1 cellular context compared by ENCODE assay signal in genomic region chr12:56359851-56360767, GRCh38.
TF ChIP-seq lines count a peak whose summit lies in the region.

Gene STAT2 (minus strand): TSS chr12:56360107. CDS start chr12:56356571, 3,536 bp downstream.

TF ChIP-seq in K562, 482 proteins besides CTCF, POLR2A, EP300 and RAD21 (continued from another document and continues in another):
- TF ChIP-seq ATF3 (IDR thresholded peaks at IDR 0.05) (no peak), ATF3 (CRISPR knock-in tag; conservative IDR thresholded peaks at IDR 0.05) (0 out of 2 replicates have a peak, but pooled peaks have one; percentile 13), MAZ (CRISPR knock-in tag; conservative IDR thresholded peaks at IDR 0.05 in 1 of 2, IDR thresholded peaks at IDR 0.05 in 1 of 2) (peak; percentile 80; a peak in 3 of 4 replicates), TSHZ1 (CRISPR knock-in tag; IDR thresholded peaks at IDR 0.05) (no peak), E2F8 (IDR thresholded peaks at IDR 0.05; ENCODE audit: low read depth, partially characterized antibody) (peak; percentile 76), HNRNPLL (IDR thresholded peaks at IDR 0.05; ENCODE audit: low read depth, low read length, poor library complexity, severe bottlenecking) (peak; percentile 80), CSDE1 (IDR thresholded peaks at IDR 0.05) (no peak), KAT8 (IDR thresholded peaks at IDR 0.05; ENCODE audit: low read depth) (no peak), MTA2 (IDR thresholded peaks at IDR 0.05; ENCODE audit: low read depth) (no peak), SMARCB1 (IDR thresholded peaks at IDR 0.05; ENCODE audit: insufficient read length, low read depth) (no peak), SMAD1 (IDR thresholded peaks at IDR 0.05; ENCODE audit: low read depth, low read length, partially characterized antibody) (peak; percentile 51), ZNF639 (CRISPR knock-in tag; conservative IDR thresholded peaks at IDR 0.05 in 1 of 2, IDR thresholded peaks at IDR 0.05 in 1 of 2) (peak in 1 of 2 experiments; percentile 25; a peak in 1 of 4 replicates), MAFG (tag; conservative IDR thresholded peaks at IDR 0.05) (no peak), ZNF551 (CRISPR knock-in tag; IDR thresholded peaks at IDR 0.05) (no peak), JUN (IDR thresholded peaks at IDR 0.05; ENCODE audit: borderline replicate concordance, low read depth, low read length) (no peak), JUN (CRISPR knock-in tag; IDR thresholded peaks at IDR 0.05; ENCODE audit: borderline replicate concordance) (no peak), TFAP4 (CRISPR knock-in tag; IDR thresholded peaks at IDR 0.05; ENCODE audit: borderline replicate concordance) (peak; percentile 100), ZNF384 (IDR thresholded peaks at IDR 0.05; ENCODE audit: low read depth, low read length) (peak; percentile 78), E2F3 (CRISPR knock-in tag; IDR thresholded peaks at IDR 0.05) (no peak), ZNF174 (CRISPR knock-in tag; IDR thresholded peaks at IDR 0.05) (no peak), ZNF217 (CRISPR knock-in tag; IDR thresholded peaks at IDR 0.05) (no peak), SLC30A9 (CRISPR knock-in tag; IDR thresholded peaks at IDR 0.05) (no peak), ATF7 (IDR thresholded peaks at IDR 0.05) (peak; percentile 93), THRAP3 (IDR thresholded peaks at IDR 0.05; ENCODE audit: borderline replicate concordance) (no peak), TRIM28 (IDR thresholded peaks at IDR 0.05) (no peak), IFI16 (CRISPR knock-in tag; IDR thresholded peaks at IDR 0.05) (no peak), MXD1 (CRISPR knock-in tag; IDR thresholded peaks at IDR 0.05; ENCODE audit: borderline replicate concordance, poor library complexity, severe bottlenecking) (no peak), BRD4 (IDR thresholded peaks at IDR 0.05) (no peak), SRSF9 (IDR thresholded peaks at IDR 0.05; ENCODE audit: borderline replicate concordance, low read depth, low read length) (no peak), HMGN3 (IDR thresholded peaks at IDR 0.05; ENCODE audit: borderline replicate concordance, extremely low read depth, insufficient read length, low read depth, low read length) (peak; percentile 60), ZEB2 (IDR thresholded peaks at IDR 0.05) (no peak; the same call in 1 of the 2 replicates), MAX (CRISPR knock-in tag; IDR thresholded peaks at IDR 0.05) (0 out of 2 replicates have a peak, but pooled peaks have one; percentile 28), ZNF347 (CRISPR knock-in tag; IDR thresholded peaks at IDR 0.05; ENCODE audit: low read depth) (no peak), ZNF23 (CRISPR knock-in tag; IDR thresholded peaks at IDR 0.05) (no peak), SAFB (IDR thresholded peaks at IDR 0.05; ENCODE audit: borderline replicate concordance, low read depth, low read length) (no peak), ZNF79 (CRISPR knock-in tag; IDR thresholded peaks at IDR 0.05; ENCODE audit: low read depth) (no peak), HBP1 (CRISPR knock-in tag; IDR thresholded peaks at IDR 0.05) (no peak), IRF9 (tag; IDR thresholded peaks at IDR 0.05) (no peak), SETDB1 (IDR thresholded peaks at IDR 0.05; ENCODE audit: low read length) (no peak), GABPA (tag; conservative IDR thresholded peaks at IDR 0.05; ENCODE audit: low read depth) (peak; percentile 92), DACH1 (IDR thresholded peaks at IDR 0.05; ENCODE audit: partially characterized antibody) (peak; percentile 100), ZNF507 (tag; conservative IDR thresholded peaks at IDR 0.05) (no peak), ZNF609 (CRISPR knock-in tag; IDR thresholded peaks at IDR 0.05; ENCODE audit: borderline replicate concordance) (no peak), POLR2G (IDR thresholded peaks at IDR 0.05; ENCODE audit: low read depth, low read length) (peak; percentile 90), ETV5 (CRISPR knock-in tag; IDR thresholded peaks at IDR 0.05; ENCODE audit: low read depth) (peak; percentile 84; the same call in 1 of the 2 replicates), HNRNPH1 (optimal IDR thresholded peaks at IDR 0.05; ENCODE audit: low read depth, low read length) (no peak), ZNF717 (CRISPR knock-in tag; IDR thresholded peaks at IDR 0.05) (no peak)
